ENCODE assay signal across 8 cellular contexts in genomic region chr2:27715318-27716165, GRCh38. TPM values are rescaled to one million over a fixed set of nuclear protein-coding genes. Genes with fewer than 3 reads are reported as not detected.
DNase-seq lines count a peak whose midpoint lies in the region; ATAC-seq and TF ChIP-seq lines count a peak whose summit lies in the region.

No MANE protein-coding gene starts in this region.

- H3K27ac Mint-ChIP-seq in T-helper 17 cell = no peak overlapping the region

- H3K27me3 Mint-ChIP-seq in T-helper 17 cell = peaks cover 20% of the 10 kb centered on the region

- H3K36me3 ChIP-seq in H7 (replicated peaks; ENCODE audit: control insufficient read depth, insufficient read depth, low read length) = no peaks in the 10 kb centered on the region
- no peaks in the 10 kb centered on the region for H3K36me3 ChIP-seq in right lobe of liver

- H3K4me1 ChIP-seq in right lobe of liver = peaks cover 0 to 6% (median 0%) of the 10 kb centered on the region in 4 donors

- 7% methylated on average over 20 of the region's 50 CpGs for WGBS in right lobe of liver (ENCODE audit: insufficient coverage, low coverage, low lambda C conversion rate, missing lambda C conversion rate)

- TF ChIP-seq CTCF in coronary artery (IDR thresholded peaks at IDR 0.05) (no peak), right lobe of liver (IDR thresholded peaks at IDR 0.05) (no peak)

- peaks cover 2% of the 10 kb centered on the region for H3K36me3 Mint-ChIP-seq in T-helper 17 cell (ENCODE audit: low read depth)

- H3K4me3 Mint-ChIP-seq in T-helper 17 cell = peak overlapping the region; percentile 82

- no peaks in the 10 kb centered on the region for H3K9me3 ChIP-seq in T-helper 17 cell (ENCODE audit: control insufficient read depth, low read length, poor library complexity, severe bottlenecking)
- no peaks in the 10 kb centered on the region for H3K9me3 ChIP-seq in right lobe of liver

- H3K4me1 Mint-ChIP-seq in T-helper 17 cell = peaks cover 19% of the 10 kb centered on the region

- H3K4me3 ChIP-seq in H7 (ENCODE audit: insufficient read depth, low read depth, low read length) (peak overlapping the region; percentile 69), coronary artery (peak overlapping the region; percentile 73), right lobe of liver (peak overlapping the region in 2 of 3 donors; percentile 2 to 26)

- intact Hi-C loops in right lobe of liver (cut with DNase I) = no loop called here

- TF ChIP-seq POLR2A in right lobe of liver (IDR thresholded peaks at IDR 0.05) = no peak

- peaks cover 17% of the 10 kb centered on the region for H3K27me3 ChIP-seq in H7 (ENCODE audit: control insufficient read depth, insufficient read depth, low read length)
- no peaks in the 10 kb centered on the region for H3K27me3 ChIP-seq in right lobe of liver

- DNase-seq in H7 = peak; percentile 89
- no peak for DNase-seq in T-helper 17 cell
- DNase-seq in coronary artery (ENCODE audit: low spot score) = no peak
- DNase-seq in right lobe of liver = no peak
- DNase-seq in stimulated activated CD8-positive, alpha-beta memory T cell treated with anti-CD3 and anti-CD28 coated beads, Interleukin-4, amount 100 ng/mL, for 48 hours = peak; percentile 55
- no peak for DNase-seq in NOMO-1 treated with dmso at 0.1 percent for 144 hours (lab: John Stamatoyannopoulos, UW; ENCODE audit: unreplicated experiment)

- ATAC-seq in T-helper 17 cell (peak; percentile 75), right lobe of liver (peak; percentile 53 to 65 (median 59)), GM21717 (IDR thresholded peaks at IDR 0.05; ENCODE audit: unreplicated experiment) (no peak), GM18519 (IDR thresholded peaks at IDR 0.05; ENCODE audit: low FRiP score, unreplicated experiment) (no peak)

- H3K27ac ChIP-seq in coronary artery = peak overlapping the region; percentile 90 to 95
- no peak overlapping the region for H3K27ac ChIP-seq in right lobe of liver

RNA-seq across cellular contexts. Expression of gene SLC4A1AP, which starts 51.9 kb away (rescaled TPM):
- 22.8 and 30.2 TPM in 2 replicates for total RNA-seq in H7 (2014; rRNA removed; shearing (Covaris generic))
- total RNA-seq in T-helper 17 cell (10 to 100 TPM; 18.2 to 18.7 TPM), right lobe of liver (10 to 100 TPM in 2 of 6 experiments, 1 to 10 TPM in 4; 6.5 to 12.7 (median 8.5) TPM)

RNA-seq across cellular contexts. Expression of gene SUPT7L, which starts 52.1 kb away (rescaled TPM):
- 26.6 and 29.3 TPM in 2 replicates for total RNA-seq in H7 (2014; rRNA removed; shearing (Covaris generic))
- total RNA-seq in T-helper 17 cell = 10 to 100 TPM; 48.8 to 51.1 TPM
- total RNA-seq in right lobe of liver = 10 to 100 TPM; 11.4 to 15.3 (median 13.9) TPM

RNA-seq across cellular contexts. Expression of gene MRPL33, which starts 56.0 kb away (rescaled TPM):
- total RNA-seq in H7 (2014; rRNA removed; shearing (Covaris generic)) = 76.5 and 81.9 TPM in 2 replicates
- total RNA-seq in T-helper 17 cell (10 to 100 TPM; 24.6 to 38.9 TPM), right lobe of liver (10 to 100 TPM; 28.9 to 63.4 (median 36.0) TPM)

Comparison
In these comparisons a context has a peak if more than half of its experiments do, and no peak if none do; other contexts are left out.
1. DNase-seq: peak in H7 (single experiment) and stimulated activated CD8-positive, alpha-beta memory T cell treated with anti-CD3 and anti-CD28 coated beads, Interleukin-4, amount 100 ng/mL, for 48 hours (single experiment); none in T-helper 17 cell (0 of 3), coronary artery (single experiment), right lobe of liver (0 of 3) and NOMO-1 treated with dmso at 0.1 percent for 144 hours (single experiment).
2. H3K4me3 ChIP-seq: peak in every context shown above with its lines; median percentile 73 in coronary artery; 69 in H7; 14 in right lobe of liver.
3. ATAC-seq: peak in T-helper 17 cell (single experiment) and right lobe of liver (4 of 4); none in GM21717 (single experiment) and GM18519 (single experiment).
4. H3K27ac ChIP-seq: peak in coronary artery (2 of 2); none in right lobe of liver (0 of 3).